Comparison of ENCODE assay signal across 8 cellular contexts in genomic region chr4:118850813-118851173, GRCh38. TPM values are rescaled to one million over a fixed set of nuclear protein-coding genes. Genes with fewer than 3 reads are reported as not detected.
DNase-seq lines count a peak whose midpoint lies in the region; ATAC-seq, FAIRE-seq and TF ChIP-seq lines count a peak whose summit lies in the region.

No MANE protein-coding gene starts in this region.

- H3K4me3 Mint-ChIP-seq in astrocyte (ENCODE audit: unreplicated experiment): peak overlapping the region; percentile 92

- no peaks in the 10 kb centered on the region for H3K36me3 Mint-ChIP-seq in astrocyte (ENCODE audit: low read depth, unreplicated experiment)

- peaks cover 2% of the 10 kb centered on the region for H3K9me3 Mint-ChIP-seq in astrocyte (ENCODE audit: unreplicated experiment)

- H3K27ac ChIP-seq in astrocyte (ENCODE audit: low read depth, low read length) (no peak overlapping the region), muscle layer of colon (ENCODE audit: low read depth, low read length) (no peak overlapping the region), substantia nigra (ENCODE audit: low read depth, low read length, poor library complexity, severe bottlenecking) (no peak overlapping the region)

- H2AFZ ChIP-seq in astrocyte (ENCODE audit: low read depth, low read length): peak overlapping the region; percentile 41

- H3K27me3 ChIP-seq in astrocyte (ENCODE audit: insufficient read depth, low read length): no peaks in the 10 kb centered on the region
- no peaks in the 10 kb centered on the region for H3K27me3 ChIP-seq in muscle layer of colon (ENCODE audit: control insufficient read depth in 1 of 2, insufficient read depth in 2 of 2, low read length in 2 of 2)
- no peaks in the 10 kb centered on the region for H3K27me3 ChIP-seq in BE2C

- H3K36me3 ChIP-seq in astrocyte (ENCODE audit: insufficient read depth, low read length) (no peaks in the 10 kb centered on the region), muscle layer of colon (ENCODE audit: insufficient read depth, low read length) (no peaks in the 10 kb centered on the region), BE2C (no peaks in the 10 kb centered on the region)

- no peak overlapping the region for H3K9ac ChIP-seq in astrocyte (ENCODE audit: low read length)
- no peak overlapping the region for H3K9ac ChIP-seq in muscle layer of colon (ENCODE audit: low read length)

- ATAC-seq in GM19023 (IDR thresholded peaks at IDR 0.05; ENCODE audit: unreplicated experiment): peak; percentile 34
- peak; percentile 22 for ATAC-seq in HG02943 (IDR thresholded peaks at IDR 0.05; ENCODE audit: low read depth, unreplicated experiment)

- H3K4me1 ChIP-seq in astrocyte (ENCODE audit: insufficient read depth, low read length) (no peaks in the 10 kb centered on the region), muscle layer of colon (ENCODE audit: insufficient read depth, low read length) (no peaks in the 10 kb centered on the region), BE2C (no peaks in the 10 kb centered on the region; the same call in 1 of the 2 replicates)

- peaks cover 20% of the 10 kb centered on the region for H3K4me1 Mint-ChIP-seq in astrocyte (ENCODE audit: low read depth, unreplicated experiment)

- peak overlapping the region; percentile 38 for H3K4me3 ChIP-seq in astrocyte (ENCODE audit: insufficient read depth, low read depth, low read length)
- peak overlapping the region; percentile 6 to 50 for H3K4me3 ChIP-seq in muscle layer of colon (ENCODE audit: low read depth in 1 of 2, low read length in 2 of 2)
- H3K4me3 ChIP-seq in BE2C (ENCODE audit: low read depth, low read length): no peak overlapping the region

- no peaks in the 10 kb centered on the region for H3K79me2 ChIP-seq in astrocyte (ENCODE audit: insufficient read depth, low read length)

- H3K27ac Mint-ChIP-seq in astrocyte (ENCODE audit: unreplicated experiment): peak overlapping the region; percentile 72

- no peaks in the 10 kb centered on the region for H4K20me1 ChIP-seq in astrocyte (ENCODE audit: insufficient read depth, low read length)

- H3K4me2 ChIP-seq in astrocyte (ENCODE audit: low read length): peak overlapping the region; percentile 72

- H3K27me3 Mint-ChIP-seq in astrocyte (ENCODE audit: low read depth, unreplicated experiment): no peaks in the 10 kb centered on the region

- DNase-seq in astrocyte (ENCODE audit: low read depth): no peak
- no peak for DNase-seq in substantia nigra (lab: John Stamatoyannopoulos, UW)
- no peak for DNase-seq in RPMI8226
- no peak for DNase-seq in BE2C
- DNase-seq in HuH-7.5 (ENCODE audit: low spot score): no peak

- no peaks in the 10 kb centered on the region for H3K9me3 ChIP-seq in astrocyte (ENCODE audit: insufficient read depth, low read depth, low read length)
- no peaks in the 10 kb centered on the region for H3K9me3 ChIP-seq in muscle layer of colon (ENCODE audit: low read length)
- H3K9me3 ChIP-seq in BE2C: no peaks in the 10 kb centered on the region

- TF ChIP-seq CTCF in astrocyte (IDR thresholded peaks at IDR 0.05; ENCODE audit: insufficient read depth, low read depth, low read length) (no peak), BE2C (IDR thresholded peaks at IDR 0.05; ENCODE audit: low read depth, low read length) (no peak)

- peak; percentile 65 for FAIRE-seq in astrocyte (lab: Jason Lieb, UNC)

RNA-seq across cellular contexts. Expression of gene SEC24D, which starts 14.9 kb away (rescaled TPM):
- total RNA-seq in astrocyte: 187 and 188 TPM in 2 replicates
- 25.3 TPM for polyA plus RNA-seq in BE2C (2012; ENCODE audit: insufficient read depth, insufficient read length, low read depth)

RNA-seq across cellular contexts. Expression of gene SYNPO2, which starts 37.9 kb away (rescaled TPM):
- total RNA-seq in astrocyte: 4.2 and 4.7 TPM in 2 replicates
- polyA plus RNA-seq in BE2C (2012; ENCODE audit: insufficient read depth, insufficient read length, low read depth): 18.4 TPM
